Comparison of ENCODE assay signal across 25 cellular contexts in the genomic region with DNA sequence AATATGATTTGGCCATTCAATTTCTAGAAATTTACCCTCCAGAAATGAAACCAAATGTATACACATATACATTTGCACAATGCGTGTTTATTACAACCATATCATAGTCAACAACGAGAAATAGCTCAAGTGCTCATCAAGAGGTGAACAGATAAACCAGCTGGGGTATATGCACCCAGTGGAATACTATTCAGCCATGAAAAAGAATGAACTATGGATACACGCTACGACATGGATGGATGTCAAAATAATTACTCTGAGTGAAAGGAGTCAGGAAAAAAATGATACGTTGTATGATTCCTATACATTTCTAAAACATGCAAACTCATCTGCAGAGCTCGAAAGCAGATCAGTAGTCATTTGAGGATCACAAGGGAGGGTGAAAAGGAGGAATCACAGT.
DNase-seq lines count a peak whose midpoint lies in the region; ATAC-seq, FAIRE-seq and TF ChIP-seq lines count a peak whose summit lies in the region.
"Had no signal": no experiment of that assay in that cellular context is flagged by ENCODE, and none has a peak within 500 bp of the region (broad histone marks: within the 10 kb centered on the region; RNA-seq: fewer than 3 reads in every experiment).

No MANE protein-coding gene starts in this region.

- no peaks in the 10 kb centered on the region for H3K79me2 ChIP-seq in K562 (ENCODE audit: control insufficient read depth, insufficient read depth, low read length)

- TF ChIP-seq POLR2A in K562 (conservative IDR thresholded peaks at IDR 0.05), result no peak

- 4% methylated on average over 6 of the region's 6 CpGs for WGBS in K562 (ENCODE audit: insufficient coverage, low coverage, missing lambda C conversion rate)

- no peaks in the 10 kb centered on the region for H3K9me3 ChIP-seq in K562 (replicated peaks; ENCODE audit: control insufficient read depth, insufficient read depth, low read depth, low read length)
- H3K9me3 ChIP-seq: BLaER1 had no signal

- POLR2A ChIA-PET in K562 (lab: Yijun Ruan, JAX), result no interaction called here

- intact Hi-C loops in K562 (cut with micrococcal nuclease), result no loop called here

- TF ChIP-seq CTCF in K562 (IDR thresholded peaks at IDR 0.05 in 2 of 3, conservative IDR thresholded peaks at IDR 0.05 in 1 of 3; ENCODE audit: insufficient read depth in 2 of 3, low read depth in 1 of 3, low read length in 3 of 3), result no peak

- CTCF ChIA-PET in K562 (lab: Yijun Ruan, JAX; ENCODE audit: low intra/inter-chr PET ratio), result no interaction called here

- no TSS peak for BruUV-seq in K562 (replicated peaks; lab: Mats Ljungman, UMichigan)

- no peak for TF ChIP-seq RAD21 in K562 (CRISPR knock-in tag; conservative IDR thresholded peaks at IDR 0.05 in 1 of 2, IDR thresholded peaks at IDR 0.05 in 1 of 2)

- no peak for ATAC-seq in K562
- ATAC-seq in HG02642 (IDR thresholded peaks at IDR 0.05; ENCODE audit: poor library complexity, unreplicated experiment), result no peak
- no peak for ATAC-seq in GM21717 (IDR thresholded peaks at IDR 0.05; ENCODE audit: unreplicated experiment)
- no peak for ATAC-seq in HG03045 (IDR thresholded peaks at IDR 0.05; ENCODE audit: unreplicated experiment)
- ATAC-seq: GM12878 had no signal

- H3K9me1 ChIP-seq in K562 (ENCODE audit: control insufficient read depth, insufficient read depth, low read length), result no peaks in the 10 kb centered on the region

- DNase-seq in HTR-8/SVneo (ENCODE audit: insufficient read length, low spot score), result no peak
- DNase-seq in K562 (ENCODE audit: extremely low read depth in 1 of 4, low spot score in 3 of 4), result no peak
- DNase-seq: 8988T; ACHN; BE2C; C1 segment of cervical spinal cord; CD4-positive, alpha-beta memory T cell; CD4-positive, CD25-positive, alpha-beta regulatory T cell; CD8-positive, alpha-beta memory T cell; COR-L47; DMS 273 treated with DMSO at 0.1 percent for 48 hours; DMS153; DMS53; DMS79; DND-41; EL; GDM1 had no signal

- no peaks in the 10 kb centered on the region for H4K20me1 ChIP-seq in K562 (replicated peaks; ENCODE audit: control insufficient read depth, insufficient read depth, low read length)
- H4K20me1 ChIP-seq: BLaER1 had no signal

- TF ChIP-seq EP300 in K562 (IDR thresholded peaks at IDR 0.05; ENCODE audit: low read length), result no peak

- no peak overlapping the region for H3K9ac ChIP-seq in K562 (ENCODE audit: insufficient read depth in 1 of 2, low read depth in 2 of 2, low read length in 2 of 2)
- H3K9ac ChIP-seq: BLaER1 had no signal

- no peak overlapping the region for H3K4me3 ChIP-seq in K562
- H3K4me3 ChIP-seq: BLaER1, GM12878 had no signal

- no peaks in the 10 kb centered on the region for H3K36me3 ChIP-seq in K562 (ENCODE audit: control insufficient read depth, insufficient read depth, low read length)
- H3K36me3 ChIP-seq: BE2C, BLaER1 had no signal

- no peak overlapping the region for H2AFZ ChIP-seq in K562 (ENCODE audit: low read depth, low read length)

- no peak overlapping the region for H3K27ac ChIP-seq in K562 (ENCODE audit: extremely low read depth, low read depth, low read length)
- H3K27ac ChIP-seq: BLaER1 had no signal

- H3K4me2 ChIP-seq in K562 (ENCODE audit: insufficient read depth, low read length), result no peak overlapping the region
- H3K4me2 ChIP-seq: BLaER1 had no signal

- H3K4me1 ChIP-seq in K562 (replicated peaks in 1 of 2; ENCODE audit: control insufficient read depth in 2 of 2, insufficient read depth in 2 of 2, low read length in 2 of 2), result no peaks in the 10 kb centered on the region
- H3K4me1 ChIP-seq: BE2C, BLaER1 had no signal

- H3K27me3 ChIP-seq in K562 (ENCODE audit: control insufficient read depth in 2 of 2, insufficient read depth in 2 of 2, low read length in 2 of 2), result no peaks in the 10 kb centered on the region
- H3K27me3 ChIP-seq: BE2C, BLaER1 had no signal

- FAIRE-seq in HTR-8/SVneo (lab: Jason Lieb, UNC), result peak; percentile 38
- FAIRE-seq in K562 (lab: Jason Lieb, UNC), result no peak
- FAIRE-seq: A204.1, GM12878, GM12892, GM18507 had no signal

- in situ Hi-C loops in K562 (cut with MboI), result no loop called here

TF ChIP-seq in K562, 482 proteins besides CTCF, POLR2A, EP300 and RAD21:
- TF ChIP-seq RBM25 (IDR thresholded peaks at IDR 0.05; ENCODE audit: low read depth, low read length, severe bottlenecking) (peak; percentile 68), ZZZ3 (IDR thresholded peaks at IDR 0.05) (no peak), ZNF146 (CRISPR knock-in tag; IDR thresholded peaks at IDR 0.05; ENCODE audit: unreplicated experiment) (peak; percentile 79)
